ENCODE assay signal across 9 cellular contexts in the genomic region with DNA sequence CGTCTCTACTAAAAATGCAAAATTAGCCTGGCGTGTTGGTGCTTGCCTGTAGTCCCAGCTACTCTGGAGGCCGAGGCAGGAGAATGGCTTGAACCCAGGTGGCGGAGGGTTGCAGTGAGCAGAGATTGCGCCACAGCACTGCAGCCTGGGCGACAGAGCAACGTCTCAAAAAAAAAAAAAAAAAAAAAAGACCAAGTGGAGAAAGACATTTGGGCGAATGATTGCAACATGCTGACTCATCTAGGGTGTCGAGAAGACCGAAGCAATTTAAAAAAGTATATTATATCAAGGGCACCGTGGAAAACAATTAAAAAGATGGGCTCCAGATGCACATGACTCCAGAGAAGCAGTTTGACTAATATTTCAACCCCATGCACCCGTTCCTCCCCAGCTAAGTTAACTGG. TPM values are rescaled to one million over a fixed set of nuclear protein-coding genes. Genes with fewer than 3 reads are reported as not detected.
DNase-seq lines count a peak whose midpoint lies in the region; TF ChIP-seq lines count a peak whose summit lies in the region.
"Had no signal": no experiment of that assay in that cellular context is flagged by ENCODE, and none has a peak within 500 bp of the region (broad histone marks: within the 10 kb centered on the region; RNA-seq: fewer than 3 reads in every experiment).

No MANE protein-coding gene starts in this region.

- POLR2A ChIA-PET in RWPE1 (lab: Yijun Ruan, JAX; ENCODE audit: low non-redundant PET): no interaction called here

- H3K4me3 ChIP-seq in fibroblast of villous mesenchyme (ENCODE audit: low read depth, low read length) (peak overlapping the region; percentile 35), skeletal muscle satellite cell (ENCODE audit: low read length) (peak overlapping the region; percentile 20)

- TF ChIP-seq CTCF in RWPE1 (conservative IDR thresholded peaks at IDR 0.05; ENCODE audit: low read depth) (no peak), fibroblast of villous mesenchyme (IDR thresholded peaks at IDR 0.05; ENCODE audit: insufficient read depth, low read depth, low read length) (no peak)

- H3K9me3 ChIP-seq in skeletal muscle satellite cell (replicated peaks; ENCODE audit: low read length): no peaks in the 10 kb centered on the region

- H3K27me3 ChIP-seq in skeletal muscle satellite cell (ENCODE audit: control insufficient read depth, insufficient read depth, low read length): no peaks in the 10 kb centered on the region

- H3K4me2 ChIP-seq in skeletal muscle satellite cell (ENCODE audit: low read length): peak overlapping the region; percentile 77

- peak; percentile 83 for DNase-seq in GM04504 (ENCODE audit: low read depth)
- peak; percentile 82 for DNase-seq in RWPE1 (ENCODE audit: low spot score)
- peak; percentile 93 for DNase-seq in fibroblast of villous mesenchyme (ENCODE audit: low read depth)
- DNase-seq in SW 1271 (lab: John Stamatoyannopoulos, UW): no peak
- DNase-seq in NCI-H526 treated with DMSO at 0.1 percent for 48 hours (lab: John Stamatoyannopoulos, UW): no peak
- DNase-seq in stimulated activated naive CD4-positive, alpha-beta T cell treated with Interleukin-2 at 50 U/mL for 16 hours (lab: John Stamatoyannopoulos, UW): no peak
- DNase-seq in HK-2 (ENCODE audit: unreplicated experiment): no peak
- DNase-seq: activated naive CD8-positive, alpha-beta T cell treated with anti-CD3 and anti-CD28 coated beads for 36 hours had no signal

- H3K36me3 ChIP-seq in skeletal muscle satellite cell (ENCODE audit: insufficient read depth, low read length): peaks cover 5% of the 10 kb centered on the region

- H3K27ac ChIP-seq in RWPE1: peak overlapping the region; percentile 85

- H3K9ac ChIP-seq in skeletal muscle satellite cell (ENCODE audit: low read depth, low read length): peak overlapping the region; percentile 55

- H3K4me1 ChIP-seq in skeletal muscle satellite cell (ENCODE audit: control insufficient read depth, insufficient read depth, low read length): peaks cover 12% of the 10 kb centered on the region

- CTCF ChIA-PET in RWPE1 (lab: Yijun Ruan, JAX): interaction anchor here (0.5 to 0.8 kb wide), 5 partner anchors 88 to 1209 kb away, joined by 3 to 10 read pairs (median 3); no protein-coding TSS in a partner anchor

RNA-seq across cellular contexts. Expression of a gene that starts 9.2 kb away (rescaled TPM):
- 2.6 and 3.5 TPM in 2 replicates for total RNA-seq in fibroblast of villous mesenchyme
- total RNA-seq in skeletal muscle satellite cell (2012; rRNA removed): 16.7 and 26.2 TPM in 2 replicates

Comparison
In these comparisons a context has a peak if more than half of its experiments do, and no peak if none do; other contexts are left out.
1. DNase-seq: peak in GM04504 (single experiment), RWPE1 (single experiment) and fibroblast of villous mesenchyme (single experiment); none in SW 1271 (0 of 2), NCI-H526 treated with DMSO at 0.1 percent for 48 hours (single experiment), stimulated activated naive CD4-positive, alpha-beta T cell treated with Interleukin-2 at 50 U/mL for 16 hours (single experiment) and HK-2 (single experiment).